ENCODE assay signal across 1 cellular context in genomic region chr11:57515332-57516060, GRCh38.
TF ChIP-seq lines count a peak whose summit lies in the region.

Gene SLC43A1, minus strand, starts transcription at chr11:57515702. Its CDS starts 1,591 bp downstream, at chr11:57514111.

TF ChIP-seq in K562, 482 proteins besides CTCF, POLR2A, EP300 and RAD21 (continued from another document and continues in another):
- TF ChIP-seq E2F5 (CRISPR knock-in tag; IDR thresholded peaks at IDR 0.05) (no peak), GATA2 (CRISPR knock-in tag; IDR thresholded peaks at IDR 0.05) (no peak), TOE1 (IDR thresholded peaks at IDR 0.05; ENCODE audit: borderline replicate concordance) (peak; percentile 93), TOE1 (CRISPR knock-in tag; IDR thresholded peaks at IDR 0.05; ENCODE audit: borderline replicate concordance, low read depth) (no peak), CBFA2T2 (conservative IDR thresholded peaks at IDR 0.05) (peak; percentile 45; the same call in 1 of the 2 replicates), ATF1 (CRISPR knock-in tag; IDR thresholded peaks at IDR 0.05) (no peak), ATF1 (tag; IDR thresholded peaks at IDR 0.05) (0 out of 2 replicates have a peak, but pooled peaks have one; percentile 6), KDM2B (CRISPR knock-in tag; IDR thresholded peaks at IDR 0.05) (no peak), HDAC2 (IDR thresholded peaks at IDR 0.05) (peak; percentile 63), TCF7L2 (IDR thresholded peaks at IDR 0.05; ENCODE audit: low read depth, low read length) (no peak), EGR1 (conservative IDR thresholded peaks at IDR 0.05) (peak; percentile 42), NRF1 (conservative IDR thresholded peaks at IDR 0.05 in 1 of 2, IDR thresholded peaks at IDR 0.05 in 1 of 2) (peak; percentile 67 to 73), E2F6 (IDR thresholded peaks at IDR 0.05; ENCODE audit: borderline replicate concordance in 1 of 2, extremely low read depth in 1 of 2, insufficient read depth in 1 of 2, insufficient read length in 1 of 2, low read depth in 1 of 2, low read length in 1 of 2, poor library complexity in 1 of 2, severe bottlenecking in 1 of 2) (peak; percentile 43 to 57), MTA3 (IDR thresholded peaks at IDR 0.05; ENCODE audit: borderline replicate concordance) (peak; percentile 82; the same call in 1 of the 2 replicates), NR3C1 (CRISPR knock-in tag; IDR thresholded peaks at IDR 0.05) (0 out of 2 replicates have a peak, but pooled peaks have one; percentile 37), MIER1 (IDR thresholded peaks at IDR 0.05; ENCODE audit: low read depth) (no peak), EP400 (IDR thresholded peaks at IDR 0.05) (peak; percentile 65), BCOR (IDR thresholded peaks at IDR 0.05) (peak; percentile 14; the same call in 1 of the 2 replicates), USF1 (CRISPR knock-in tag; IDR thresholded peaks at IDR 0.05) (peak; percentile 94), SAFB (IDR thresholded peaks at IDR 0.05; ENCODE audit: borderline replicate concordance, low read depth, low read length) (0 out of 2 replicates have a peak, but pooled peaks have one; percentile 14), CREB1 (IDR thresholded peaks at IDR 0.05) (0 out of 2 replicates have a peak, but pooled peaks have one; percentile 50), CREB1 (CRISPR knock-in tag; IDR thresholded peaks at IDR 0.05) (no peak), ARID4B (CRISPR knock-in tag; IDR thresholded peaks at IDR 0.05) (peak; percentile 20; the same call in 1 of the 2 replicates), MNT (conservative IDR thresholded peaks at IDR 0.05) (peak; percentile 81 to 88), CUX1 (CRISPR knock-in tag; IDR thresholded peaks at IDR 0.05) (no peak), TAF1 (IDR thresholded peaks at IDR 0.05; ENCODE audit: control insufficient read depth, extremely low read depth, insufficient read depth, low read length, severe bottlenecking) (no peak), MAX (CRISPR knock-in tag; IDR thresholded peaks at IDR 0.05) (peak; percentile 66), PCBP1 (IDR thresholded peaks at IDR 0.05; ENCODE audit: low read depth, low read length, poor library complexity, severe bottlenecking) (peak; percentile 52), SUPT5H (IDR thresholded peaks at IDR 0.05) (peak; percentile 31; the same call in 1 of the 2 replicates), HDAC3 (IDR thresholded peaks at IDR 0.05; ENCODE audit: borderline replicate concordance, partially characterized antibody) (no peak), E2F4 (CRISPR knock-in tag; IDR thresholded peaks at IDR 0.05; ENCODE audit: low read depth) (no peak), HMGN3 (IDR thresholded peaks at IDR 0.05; ENCODE audit: borderline replicate concordance, extremely low read depth, insufficient read length, low read depth, low read length) (no peak), CEBPB (tag; IDR thresholded peaks at IDR 0.05) (no peak), RBFOX2 (IDR thresholded peaks at IDR 0.05; ENCODE audit: low read depth, low read length) (peak; percentile 84), ZC3H11A (IDR thresholded peaks at IDR 0.05; ENCODE audit: low read depth, low read length) (no peak), CCNT2 (IDR thresholded peaks at IDR 0.05; ENCODE audit: borderline replicate concordance, extremely low read depth, insufficient read length, low read depth, low read length) (peak; percentile 47), JUND (IDR thresholded peaks at IDR 0.05; ENCODE audit: borderline replicate concordance, low read depth, low read length) (no peak), JUND (tag; IDR thresholded peaks at IDR 0.05; ENCODE audit: borderline replicate concordance, low read depth, low read length) (0 out of 3 replicates have a peak, but pooled peaks have one; percentile 6), TFE3 (CRISPR knock-in tag; IDR thresholded peaks at IDR 0.05) (peak; percentile 92), NONO (IDR thresholded peaks at IDR 0.05; ENCODE audit: low read depth in 2 of 2, low read length in 1 of 2) (peak in 1 of 2 experiments; percentile 24; a peak in 1 of 4 replicates), CTBP1 (IDR thresholded peaks at IDR 0.05; ENCODE audit: borderline replicate concordance) (peak; percentile 28; the same call in 1 of the 2 replicates), CAMTA2 (CRISPR knock-in tag; conservative IDR thresholded peaks at IDR 0.05) (peak; percentile 44; the same call in 1 of the 2 replicates), HNRNPLL (IDR thresholded peaks at IDR 0.05; ENCODE audit: low read depth, low read length, poor library complexity, severe bottlenecking) (peak; percentile 68), TBP (optimal IDR thresholded peaks at IDR 0.05; ENCODE audit: low read depth, low read length) (peak; percentile 61), ATF2 (CRISPR knock-in tag; IDR thresholded peaks at IDR 0.05) (0 out of 2 replicates have a peak, but pooled peaks have one; percentile 50), SAFB2 (IDR thresholded peaks at IDR 0.05; ENCODE audit: borderline replicate concordance, low read depth, low read length, severe bottlenecking) (no peak)
